In genomic region chrX:132958086-132958703, GRCh38 we compare ENCODE assay signal across 9 cellular contexts. TPM values are rescaled to one million over a fixed set of nuclear protein-coding genes. Genes with fewer than 3 reads are reported as not detected.
DNase-seq lines count a peak whose midpoint lies in the region; ATAC-seq and TF ChIP-seq lines count a peak whose summit lies in the region.
"Had no signal": no experiment of that assay in that cellular context is flagged by ENCODE, and none has a peak within 500 bp of the region (broad histone marks: within the 10 kb centered on the region; RNA-seq: fewer than 3 reads in every experiment).

Gene HS6ST2 (minus strand): TSS chrX:132958629.

- H3K27ac Mint-ChIP-seq in activated naive CD4-positive, alpha-beta T cell treated with anti-CD3 and anti-CD28 coated beads for 36 hours = no peak within 1 kb of the TSS
- peak within 1 kb of the TSS; percentile 90 for H3K27ac Mint-ChIP-seq in type B pancreatic cell

- peaks cover 2% of the 10 kb centered on the region for H3K4me1 Mint-ChIP-seq in activated naive CD4-positive, alpha-beta T cell treated with anti-CD3 and anti-CD28 coated beads for 36 hours (ENCODE audit: low read depth)
- H3K4me1 Mint-ChIP-seq in type B pancreatic cell (ENCODE audit: unreplicated experiment) = peaks cover 42% of the 10 kb centered on the region

- peak in 1 of 7 experiments; percentile 9 for TF ChIP-seq CTCF in body of pancreas (IDR thresholded peaks at IDR 0.05)
- no peak for TF ChIP-seq CTCF in lower lobe of right lung (IDR thresholded peaks at IDR 0.05)
- TF ChIP-seq CTCF in type B pancreatic cell (conservative IDR thresholded peaks at IDR 0.05) = peak; percentile 67

- TF ChIP-seq POLR2A in body of pancreas (IDR thresholded peaks at IDR 0.05) = peak in 1 of 3 donors; percentile 9

- peaks cover 30% of the 10 kb centered on the region for H3K4me1 ChIP-seq in body of pancreas
- no peaks in the 10 kb centered on the region for H3K4me1 ChIP-seq in lower lobe of right lung

- no peak within 1 kb of the TSS for H3K27ac ChIP-seq in body of pancreas
- H3K27ac ChIP-seq in lower lobe of right lung = no peak within 1 kb of the TSS

- no peak for ATAC-seq in body of pancreas
- ATAC-seq in lower lobe of right lung = peak; percentile 46 to 70
- no peak for ATAC-seq in HG02798 (IDR thresholded peaks at IDR 0.05; ENCODE audit: poor library complexity, unreplicated experiment)
- no peak for ATAC-seq in GM19328 (IDR thresholded peaks at IDR 0.05; ENCODE audit: unreplicated experiment)

- peak; percentile 26 for DNase-seq in activated naive CD4-positive, alpha-beta T cell treated with anti-CD3 and anti-CD28 coated beads for 36 hours
- no peak for DNase-seq in activated naive CD4-positive, alpha-beta T cell treated with Interleukin-2 at 50 U/mL for 16 hours
- DNase-seq in body of pancreas (peak; percentile 8 to 49 (median 26)), lower lobe of right lung (no peak), type B pancreatic cell (ENCODE audit: extremely low spot score, unreplicated experiment) (peak; percentile 77), GDM1 (lab: John Stamatoyannopoulos, UW) (no peak)

- no peaks in the 10 kb centered on the region for H3K9me3 Mint-ChIP-seq in activated naive CD4-positive, alpha-beta T cell treated with anti-CD3 and anti-CD28 coated beads for 36 hours
- peaks cover 5% of the 10 kb centered on the region for H3K9me3 Mint-ChIP-seq in type B pancreatic cell

- 1 to 20% methylated on average over 1 to 50 of the region's 63 CpGs for WGBS in body of pancreas, 2 donors

- H3K4me3 Mint-ChIP-seq in activated naive CD4-positive, alpha-beta T cell treated with anti-CD3 and anti-CD28 coated beads for 36 hours = peak within 1 kb of the TSS; percentile 77
- H3K4me3 Mint-ChIP-seq in type B pancreatic cell = peak within 1 kb of the TSS; percentile 93

- H3K36me3 Mint-ChIP-seq in activated naive CD4-positive, alpha-beta T cell treated with anti-CD3 and anti-CD28 coated beads for 36 hours (ENCODE audit: low read depth) = no peaks in the 10 kb centered on the region
- peaks cover 10% of the 10 kb centered on the region for H3K36me3 Mint-ChIP-seq in type B pancreatic cell

- H3K36me3 ChIP-seq in body of pancreas (replicated peaks in 1 of 2; ENCODE audit: insufficient read depth in 1 of 2, low read depth in 2 of 2) (no peaks in the 10 kb centered on the region), lower lobe of right lung (no peaks in the 10 kb centered on the region)

- H3K9me3 ChIP-seq in body of pancreas (no peaks in the 10 kb centered on the region), lower lobe of right lung (no peaks in the 10 kb centered on the region)

- H3K27me3 Mint-ChIP-seq in activated naive CD4-positive, alpha-beta T cell treated with anti-CD3 and anti-CD28 coated beads for 36 hours (ENCODE audit: low read depth) = peaks cover 31% of the 10 kb centered on the region
- peaks cover 31% of the 10 kb centered on the region for H3K27me3 Mint-ChIP-seq in type B pancreatic cell

- H3K27me3 ChIP-seq in body of pancreas = no peaks in the 10 kb centered on the region
- peaks cover 36% of the 10 kb centered on the region for H3K27me3 ChIP-seq in lower lobe of right lung (ENCODE audit: low read depth)

- intact Hi-C loops in activated naive CD4-positive, alpha-beta T cell treated with anti-CD3 and anti-CD28 coated beads for 36 hours (cut with micrococcal nuclease) = loop anchor here (5.0 to 10.0 kb wide), 4 partner anchors 183 to 1126 kb away; no protein-coding TSS in a partner anchor
- intact Hi-C loops in body of pancreas (cut with DNase I) (no loop called here), lower lobe of right lung (cut with DNase I) (no loop called here)

- H3K4me3 ChIP-seq in body of pancreas (peak within 1 kb of the TSS; percentile 12 to 15), lower lobe of right lung (peak within 1 kb of the TSS; percentile 48)

- CTCF ChIA-PET in activated naive CD4-positive, alpha-beta T cell treated with anti-CD3 and anti-CD28 coated beads for 36 hours (lab: Charles Lee) = interaction anchor here (0.8 kb wide), 1 partner anchor 9 kb away, joined by 5 read pairs; no protein-coding TSS in a partner anchor

RNA-seq across cellular contexts. Expression of gene HS6ST2, which starts in this region (rescaled TPM):
- 1 to 10 TPM in 1 of 2 experiments, under 1 TPM in 1; 0.98 to 1.3 TPM for total RNA-seq in activated naive CD4-positive, alpha-beta T cell treated with anti-CD3 and anti-CD28 coated beads for 36 hours
- 1 to 10 TPM; 2.6 to 5.3 TPM for total RNA-seq in body of pancreas
- total RNA-seq in lower lobe of right lung = 0.92 TPM
- total RNA-seq in type B pancreatic cell (ENCODE audit: low replicate concordance) = 35.8 and 46.4 TPM in 2 replicates
- total RNA-seq: M059J had no signal

Comparison
In these comparisons a context has a peak if more than half of its experiments do, and no peak if none do; other contexts are left out.
1. DNase-seq: peak in activated naive CD4-positive, alpha-beta T cell treated with anti-CD3 and anti-CD28 coated beads for 36 hours (single experiment), body of pancreas (4 of 4) and type B pancreatic cell (single experiment); none in activated naive CD4-positive, alpha-beta T cell treated with Interleukin-2 at 50 U/mL for 16 hours (single experiment), lower lobe of right lung (single experiment) and GDM1 (single experiment).
2. Peak in ATAC-seq and H3K4me3 ChIP-seq in lower lobe of right lung; RNA of the gene not detected or under 1 TPM.